ENCODE assay signal across 1 cellular context in the genomic region with DNA sequence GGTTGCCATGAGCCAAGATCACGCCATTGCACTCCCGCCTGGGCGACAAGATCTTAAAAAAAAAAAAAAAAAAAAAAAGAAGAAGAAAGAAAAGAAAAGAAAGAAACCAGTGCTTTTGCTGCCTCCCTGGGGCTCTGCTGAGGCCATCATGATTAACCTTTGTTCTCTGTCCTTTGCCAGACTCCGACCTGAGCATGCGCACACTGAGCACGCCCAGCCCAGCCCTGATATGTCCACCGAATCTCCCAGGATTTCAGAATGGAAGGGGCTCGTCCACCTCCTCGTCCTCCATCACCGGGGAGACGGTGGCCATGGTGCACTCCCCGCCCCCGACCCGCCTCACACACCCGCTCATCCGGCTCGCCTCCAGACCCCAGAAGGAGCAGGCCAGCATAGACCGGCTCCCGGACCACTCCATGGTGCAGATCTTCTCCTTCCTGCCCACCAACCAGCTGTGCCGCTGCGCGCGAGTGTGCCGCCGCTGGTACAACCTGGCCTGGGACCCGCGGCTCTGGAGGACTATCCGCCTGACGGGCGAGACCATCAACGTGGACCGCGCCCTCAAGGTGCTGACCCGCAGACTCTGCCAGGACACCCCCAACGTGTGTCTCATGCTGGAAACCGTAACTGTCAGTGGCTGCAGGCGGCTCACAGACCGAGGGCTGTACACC.
A peak's percentile ranks its signal among the peaks of the same experiment; 100 is the strongest.
TF ChIP-seq lines count a peak whose summit lies in the region.

No MANE protein-coding gene starts in this region.

TF ChIP-seq in K562, 482 proteins besides CTCF, POLR2A, EP300 and RAD21:
- TF ChIP-seq, protein P1, sequence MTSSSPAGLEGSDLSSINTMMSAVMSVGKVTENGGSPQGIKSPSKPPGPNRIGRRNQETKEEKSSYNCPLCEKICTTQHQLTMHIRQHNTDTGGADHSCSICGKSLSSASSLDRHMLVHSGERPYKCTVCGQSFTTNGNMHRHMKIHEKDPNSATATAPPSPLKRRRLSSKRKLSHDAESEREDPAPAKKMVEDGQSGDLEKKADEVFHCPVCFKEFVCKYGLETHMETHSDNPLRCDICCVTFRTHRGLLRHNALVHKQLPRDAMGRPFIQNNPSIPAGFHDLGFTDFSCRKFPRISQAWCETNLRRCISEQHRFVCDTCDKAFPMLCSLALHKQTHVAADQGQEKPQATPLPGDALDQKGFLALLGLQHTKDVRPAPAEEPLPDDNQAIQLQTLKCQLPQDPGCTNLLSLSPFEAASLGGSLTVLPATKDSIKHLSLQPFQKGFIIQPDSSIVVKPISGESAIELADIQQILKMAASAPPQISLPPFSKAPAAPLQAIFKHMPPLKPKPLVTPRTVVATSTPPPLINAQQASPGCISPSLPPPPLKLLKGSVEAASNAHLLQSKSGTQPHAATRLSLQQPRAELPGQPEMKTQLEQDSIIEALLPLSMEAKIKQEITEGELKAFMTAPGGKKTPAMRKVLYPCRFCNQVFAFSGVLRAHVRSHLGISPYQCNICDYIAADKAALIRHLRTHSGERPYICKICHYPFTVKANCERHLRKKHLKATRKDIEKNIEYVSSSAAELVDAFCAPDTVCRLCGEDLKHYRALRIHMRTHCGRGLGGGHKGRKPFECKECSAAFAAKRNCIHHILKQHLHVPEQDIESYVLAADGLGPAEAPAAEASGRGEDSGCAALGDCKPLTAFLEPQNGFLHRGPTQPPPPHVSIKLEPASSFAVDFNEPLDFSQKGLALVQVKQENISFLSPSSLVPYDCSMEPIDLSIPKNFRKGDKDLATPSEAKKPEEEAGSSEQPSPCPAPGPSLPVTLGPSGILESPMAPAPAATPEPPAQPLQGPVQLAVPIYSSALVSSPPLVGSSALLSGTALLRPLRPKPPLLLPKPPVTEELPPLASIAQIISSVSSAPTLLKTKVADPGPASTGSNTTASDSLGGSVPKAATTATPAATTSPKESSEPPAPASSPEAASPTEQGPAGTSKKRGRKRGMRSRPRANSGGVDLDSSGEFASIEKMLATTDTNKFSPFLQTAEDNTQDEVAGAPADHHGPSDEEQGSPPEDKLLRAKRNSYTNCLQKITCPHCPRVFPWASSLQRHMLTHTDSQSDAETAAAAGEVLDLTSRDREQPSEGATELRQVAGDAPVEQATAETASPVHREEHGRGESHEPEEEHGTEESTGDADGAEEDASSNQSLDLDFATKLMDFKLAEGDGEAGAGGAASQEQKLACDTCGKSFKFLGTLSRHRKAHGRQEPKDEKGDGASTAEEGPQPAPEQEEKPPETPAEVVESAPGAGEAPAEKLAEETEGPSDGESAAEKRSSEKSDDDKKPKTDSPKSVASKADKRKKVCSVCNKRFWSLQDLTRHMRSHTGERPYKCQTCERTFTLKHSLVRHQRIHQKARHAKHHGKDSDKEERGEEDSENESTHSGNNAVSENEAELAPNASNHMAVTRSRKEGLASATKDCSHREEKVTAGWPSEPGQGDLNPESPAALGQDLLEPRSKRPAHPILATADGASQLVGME (CRISPR knock-in tag; IDR thresholded peaks at IDR 0.05): no peak
- TF ChIP-seq NRF1 (conservative IDR thresholded peaks at IDR 0.05 in 1 of 2, IDR thresholded peaks at IDR 0.05 in 1 of 2): peak; percentile 67 to 74
